In the genomic region with DNA sequence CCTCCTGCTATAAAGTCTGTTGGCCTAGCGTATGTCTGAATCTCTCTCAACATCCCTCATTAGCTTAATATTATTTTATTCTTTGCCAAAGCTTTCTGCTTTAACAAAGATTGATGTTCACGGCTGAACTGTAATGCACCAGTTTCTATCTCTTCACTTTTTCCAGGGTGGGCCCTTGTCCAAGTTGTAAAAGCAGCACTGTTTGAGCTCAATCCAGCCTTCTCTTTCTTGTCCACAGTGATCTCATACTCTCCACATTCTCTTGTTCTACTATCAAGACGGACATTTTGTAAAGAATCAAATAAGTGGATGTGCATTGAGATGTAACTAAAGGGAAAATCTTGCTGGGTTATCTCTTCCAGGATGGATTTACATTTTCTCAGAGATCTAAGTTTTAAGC, we compare ENCODE assay signal across 18 cellular contexts. TPM values are rescaled to one million over a fixed set of nuclear protein-coding genes. Genes with fewer than 3 reads are reported as not detected.
DNase-seq lines count a peak whose midpoint lies in the region; ATAC-seq, FAIRE-seq and TF ChIP-seq lines count a peak whose summit lies in the region.
"Had no signal": no experiment of that assay in that cellular context is flagged by ENCODE, and none has a peak within 500 bp of the region (broad histone marks: within the 10 kb centered on the region; RNA-seq: fewer than 3 reads in every experiment).

No MANE protein-coding gene starts in this region.

- ATAC-seq in GM21360 (IDR thresholded peaks at IDR 0.05; ENCODE audit: unreplicated experiment) = no peak

- TF ChIP-seq CTCF in left ventricle myocardium inferior (IDR thresholded peaks at IDR 0.05; ENCODE audit: borderline replicate concordance) (no peak), right atrium auricular region (IDR thresholded peaks at IDR 0.05) (no peak), nephron (IDR thresholded peaks at IDR 0.05; ENCODE audit: unreplicated experiment in 3 of 3) (no peak), kidney (IDR thresholded peaks at IDR 0.05; ENCODE audit: borderline replicate concordance, extremely low read depth, insufficient read depth) (no peak)

- no peaks in the 10 kb centered on the region for H3K4me1 Mint-ChIP-seq in nephron
- H3K4me1 Mint-ChIP-seq: CD4-positive, CD25-positive, alpha-beta regulatory T cell had no signal

- H3K27ac Mint-ChIP-seq in nephron = peak overlapping the region; percentile 77 to 92 (median 89)
- H3K27ac Mint-ChIP-seq: CD4-positive, CD25-positive, alpha-beta regulatory T cell had no signal

- H3K4me3 ChIP-seq in left ventricle myocardium inferior = no peak overlapping the region
- no peak overlapping the region for H3K4me3 ChIP-seq in right atrium auricular region
- H3K4me3 ChIP-seq in kidney (ENCODE audit: low read length in 2 of 2) = no peak overlapping the region
- H3K4me3 ChIP-seq: BLaER1 treated with 17β-estradiol and CSF1 and Interleukin-3, amounts not matched to agents 10 nM and 100 nM had no signal

- peaks cover 20% of the 10 kb centered on the region for H3K9me3 Mint-ChIP-seq in nephron

- H3K4me3 Mint-ChIP-seq in nephron = no peak overlapping the region
- H3K4me3 Mint-ChIP-seq: CD4-positive, CD25-positive, alpha-beta regulatory T cell had no signal

- intact Hi-C loops in left ventricle myocardium inferior (cut with micrococcal nuclease) (no loop called here), kidney (cut with DNase I) (no loop called here)

- H3K27me3 ChIP-seq in left ventricle myocardium inferior (ENCODE audit: low read depth) (no peaks in the 10 kb centered on the region), right atrium auricular region (no peaks in the 10 kb centered on the region)
- H3K27me3 ChIP-seq: BLaER1 treated with 17β-estradiol and CSF1 and Interleukin-3, amounts not matched to agents 10 nM and 100 nM had no signal

- H3K9ac ChIP-seq in kidney (ENCODE audit: low read length in 2 of 2) = no peak overlapping the region
- H3K9ac ChIP-seq: BLaER1 treated with 17β-estradiol and CSF1 and Interleukin-3, amounts not matched to agents 10 nM and 100 nM had no signal

- H3K9me3 ChIP-seq in left ventricle myocardium inferior (replicated peaks) (no peaks in the 10 kb centered on the region), right atrium auricular region (no peaks in the 10 kb centered on the region), kidney (ENCODE audit: control insufficient read depth in 1 of 2, low read length in 2 of 2) (no peaks in the 10 kb centered on the region)

- no peak for FAIRE-seq in kidney (lab: Jason Lieb, UNC)

- H3K27me3 Mint-ChIP-seq in nephron (ENCODE audit: low read depth) = no peaks in the 10 kb centered on the region
- H3K27me3 Mint-ChIP-seq: CD4-positive, CD25-positive, alpha-beta regulatory T cell had no signal

- no peak for DNase-seq in left ventricle myocardium inferior
- DNase-seq in right atrium auricular region (ENCODE audit: low spot score) = no peak
- peak; percentile 22 for DNase-seq in RPMI7951 (ENCODE audit: low read depth)
- DNase-seq in stimulated activated CD8-positive, alpha-beta memory T cell treated with anti-CD3 and anti-CD28 coated beads, Interleukin-4, amount 100 ng/mL, for 48 hours = no peak
- DNase-seq in kidney = no peak
- DNase-seq: 8988T; ACHN; CD4-positive, CD25-positive, alpha-beta regulatory T cell; DMS53; GF-D8; HCEC 1CT; IMR-90; KBM-7 had no signal

- H3K36me3 Mint-ChIP-seq in nephron (ENCODE audit: low read depth) = no peaks in the 10 kb centered on the region
- H3K36me3 Mint-ChIP-seq: CD4-positive, CD25-positive, alpha-beta regulatory T cell had no signal

- H3K36me3 ChIP-seq in left ventricle myocardium inferior (no peaks in the 10 kb centered on the region), right atrium auricular region (no peaks in the 10 kb centered on the region), kidney (ENCODE audit: control insufficient read depth in 1 of 2, insufficient read depth in 2 of 2, low read length in 2 of 2) (no peaks in the 10 kb centered on the region)
- H3K36me3 ChIP-seq: BLaER1 treated with 17β-estradiol and CSF1 and Interleukin-3, amounts not matched to agents 10 nM and 100 nM had no signal

- peak overlapping the region; percentile 51 for H3K27ac ChIP-seq in left ventricle myocardium inferior (replicated peaks)
- peak overlapping the region in 1 of 2 donors; percentile 1 for H3K27ac ChIP-seq in right atrium auricular region
- no peak overlapping the region for H3K27ac ChIP-seq in kidney (ENCODE audit: low read depth in 2 of 2, low read length in 2 of 2)
- H3K27ac ChIP-seq: BLaER1 treated with 17β-estradiol and CSF1 and Interleukin-3, amounts not matched to agents 10 nM and 100 nM had no signal

- no peaks in the 10 kb centered on the region for H3K4me1 ChIP-seq in left ventricle myocardium inferior
- no peaks in the 10 kb centered on the region for H3K4me1 ChIP-seq in right atrium auricular region
- H3K4me1 ChIP-seq in kidney (ENCODE audit: control insufficient read depth in 1 of 2, insufficient read depth in 1 of 2, low read depth in 1 of 2, low read length in 2 of 2) = no peaks in the 10 kb centered on the region
- H3K4me1 ChIP-seq: BLaER1 treated with 17β-estradiol and CSF1 and Interleukin-3, amounts not matched to agents 10 nM and 100 nM had no signal

RNA-seq across cellular contexts. Expression of a gene that starts 34.4 kb away (rescaled TPM):
- total RNA-seq in left ventricle myocardium inferior (0.14 TPM), right atrium auricular region (under 1 TPM; 0.30 to 0.55 TPM), kidney (not detected)
- total RNA-seq in RPMI7951 (2014; rRNA removed; shearing (Covaris generic)) = 1.4 and 1.5 TPM in 2 replicates
- polyA plus RNA-seq in kidney (ENCODE audit: insufficient read depth, low read depth, low replicate concordance) = not detected
- total RNA-seq: CD4-positive, CD25-positive, alpha-beta regulatory T cell; H4; HT-29 had no signal
- polyA plus RNA-seq: CD4-positive, CD25-positive, alpha-beta regulatory T cell had no signal

RNA-seq across cellular contexts. Expression of a gene that starts 54.0 kb away (rescaled TPM):
- total RNA-seq in left ventricle myocardium inferior (0.36 TPM), right atrium auricular region (under 1 TPM; 0.15 to 0.39 TPM), kidney (0.16 TPM)
- total RNA-seq in RPMI7951 (2014; rRNA removed; shearing (Covaris generic)) = 0.78 and 1.3 TPM in 2 replicates
- polyA plus RNA-seq in kidney (ENCODE audit: insufficient read depth, low read depth, low replicate concordance) = not detected
- total RNA-seq: CD4-positive, CD25-positive, alpha-beta regulatory T cell; HT-29; IMR-90 had no signal
- polyA plus RNA-seq: CD4-positive, CD25-positive, alpha-beta regulatory T cell; IMR-90 had no signal
